Comparison of ENCODE assay signal across 17 cellular contexts in the genomic region with DNA sequence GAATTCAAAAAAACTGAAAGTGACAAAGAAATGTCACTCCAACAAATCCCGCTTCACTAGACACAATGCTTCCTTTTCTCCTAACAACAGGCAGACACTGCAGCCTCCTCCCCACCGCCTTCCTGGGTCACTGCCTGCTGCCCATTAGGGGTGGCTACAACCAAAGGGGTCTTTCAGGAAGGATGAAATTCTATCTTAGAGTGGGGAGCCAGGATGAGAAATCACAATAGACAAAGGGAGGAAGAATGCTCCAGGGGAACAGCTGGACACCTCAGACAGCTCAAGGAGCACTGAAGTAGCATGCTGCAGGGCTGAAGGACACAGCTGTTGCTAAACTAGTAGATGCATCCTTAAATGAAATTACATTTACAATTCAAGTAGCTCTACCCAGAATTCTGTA.
"Had no signal": no experiment of that assay in that cellular context is flagged by ENCODE, and none has a peak within 500 bp of the region (broad histone marks: within the 10 kb centered on the region; RNA-seq: fewer than 3 reads in every experiment).

No MANE protein-coding gene starts in this region.

- H2AFZ ChIP-seq: hepatocyte had no signal

- H3K4me2 ChIP-seq: hepatocyte had no signal

- H3K36me3 ChIP-seq: colonic mucosa, right atrium auricular region, upper lobe of left lung had no signal

- H3K9me3 ChIP-seq: ascending aorta, colonic mucosa, esophagus squamous epithelium, right atrium auricular region, testis, upper lobe of left lung had no signal

- H3K27me3 ChIP-seq: ascending aorta, colonic mucosa, esophagus squamous epithelium, hepatocyte, right atrium auricular region, testis, upper lobe of left lung had no signal

- H3K4me1 ChIP-seq: colonic mucosa, testis, upper lobe of left lung had no signal

- DNase-seq: activated CD4-positive, alpha-beta T cell treated with anti-CD3 and anti-CD28 coated beads for 48 hours; activated CD4-positive, CD25-positive, alpha-beta regulatory T cell; activated CD8-positive, alpha-beta T cell treated with anti-CD3 and anti-CD28 coated beads for 36 hours; activated naive CD4-positive, alpha-beta T cell treated with anti-CD3 and anti-CD28 coated beads for 36 hours; activated T-cell treated with anti-CD3 and anti-CD28 coated beads, Interleukin-2, amount 50 U/mL, for 1 hour; colonic mucosa; esophagus squamous epithelium; mesendoderm; natural killer cell; stimulated activated CD4-positive, alpha-beta T cell treated with anti-CD3 and anti-CD28 coated beads, Interleukin-4, amount 100 ng/mL, for 24 hours; testis; upper lobe of left lung had no signal

- H3K4me3 ChIP-seq: ascending aorta, colonic mucosa, esophagus squamous epithelium, hepatocyte, right atrium auricular region, testis, upper lobe of left lung had no signal

- H3K79me2 ChIP-seq: hepatocyte had no signal

- ATAC-seq: activated CD8-positive, alpha-beta T cell treated with anti-CD3 and anti-CD28 coated beads for 36 hours; activated T-helper 17 cell treated with anti-CD3 and anti-CD28 coated beads, Interleukin-2, amount 50 U/mL, for 72 hours; natural killer cell; stimulated activated memory B cell treated with anti-CD40 and anti-IgM and Interleukin-4, amounts not matched to agents 10 μg/mL and 1 μg/mL and 100 μg/mL, for 72 hours had no signal

- H3K27ac ChIP-seq: ascending aorta, colonic mucosa, esophagus squamous epithelium, hepatocyte, right atrium auricular region, testis, upper lobe of left lung had no signal
